Comparison of ENCODE assay signal across 8 cellular contexts in genomic region chr17:11997972-11998233, GRCh38. TPM values are rescaled to one million over a fixed set of nuclear protein-coding genes. Genes with fewer than 3 reads are reported as not detected.
A peak's percentile ranks its signal among the peaks of the same experiment; 100 is the strongest.
DNase-seq lines count a peak whose midpoint lies in the region; ATAC-seq and TF ChIP-seq lines count a peak whose summit lies in the region.

No MANE protein-coding gene starts in this region.

- H3K27ac Mint-ChIP-seq in natural killer cell treated with Interleukin-12 subunit alpha and Interleukin-12 subunit beta and Interleukin-15 and Interleukin-18, amount 100 ng/mL, for 72 hours = peak overlapping the region; percentile 92 to 95

- peak overlapping the region; percentile 68 to 84 for H3K9ac ChIP-seq in colonic mucosa (ENCODE audit: low read depth in 2 of 2, low read length in 2 of 2)

- intact Hi-C loops in colonic mucosa (cut with DNase I) = no loop called here

- DNase-seq in BE2C (no peak), colonic mucosa (peak; percentile 22), NCI-H1694 treated with DMSO at 0.1 percent for 48 hours (lab: John Stamatoyannopoulos, UW) (no peak), UCSD-AML1 (lab: John Stamatoyannopoulos, UW; ENCODE audit: unreplicated experiment) (no peak)
- no peak for DNase-seq in Jurkat, Clone E6-1 (ENCODE audit: low read depth, low spot score)
- DNase-seq in natural killer cell treated with Interleukin-12 subunit alpha and Interleukin-12 subunit beta and Interleukin-15 and Interleukin-18, amount 100 ng/mL, for 72 hours (ENCODE audit: low spot score) = no peak

- peaks cover 9 to 10% of the 10 kb centered on the region in 2 donors for H3K4me1 Mint-ChIP-seq in natural killer cell treated with Interleukin-12 subunit alpha and Interleukin-12 subunit beta and Interleukin-15 and Interleukin-18, amount 100 ng/mL, for 72 hours (ENCODE audit: low read depth in 2 of 2)

- peak overlapping the region; percentile 99 for H3K4me3 Mint-ChIP-seq in natural killer cell treated with Interleukin-12 subunit alpha and Interleukin-12 subunit beta and Interleukin-15 and Interleukin-18, amount 100 ng/mL, for 72 hours

- H3K27me3 ChIP-seq in BE2C (no peaks in the 10 kb centered on the region), colonic mucosa (no peaks in the 10 kb centered on the region)

- H3K4me3 ChIP-seq in BE2C (ENCODE audit: low read depth, low read length) (peak overlapping the region; percentile 73), colonic mucosa (peak overlapping the region; percentile 88)
- peak overlapping the region; percentile 89 for H3K4me3 ChIP-seq in Jurkat, Clone E6-1 (ENCODE audit: low read length)

- peak overlapping the region; percentile 95 for H3K27ac ChIP-seq in colonic mucosa

- no peaks in the 10 kb centered on the region for H3K9me3 ChIP-seq in BE2C
- no peaks in the 10 kb centered on the region for H3K9me3 ChIP-seq in colonic mucosa

- no peaks in the 10 kb centered on the region for H3K36me3 Mint-ChIP-seq in natural killer cell treated with Interleukin-12 subunit alpha and Interleukin-12 subunit beta and Interleukin-15 and Interleukin-18, amount 100 ng/mL, for 72 hours

- no peak for TF ChIP-seq CTCF in BE2C (IDR thresholded peaks at IDR 0.05; ENCODE audit: low read depth, low read length)
- no peak for TF ChIP-seq CTCF in colonic mucosa (IDR thresholded peaks at IDR 0.05)

- no peak for ATAC-seq in natural killer cell treated with Interleukin-12 subunit alpha and Interleukin-12 subunit beta and Interleukin-15 and Interleukin-18, amount 100 ng/mL, for 72 hours
- no peak for ATAC-seq in HG03095 (IDR thresholded peaks at IDR 0.05; ENCODE audit: unreplicated experiment)
- no peak for ATAC-seq in GM21786 (IDR thresholded peaks at IDR 0.05; ENCODE audit: unreplicated experiment)

- peaks cover 3% of the 10 kb centered on the region for H3K9me3 Mint-ChIP-seq in natural killer cell treated with Interleukin-12 subunit alpha and Interleukin-12 subunit beta and Interleukin-15 and Interleukin-18, amount 100 ng/mL, for 72 hours

- H3K27me3 Mint-ChIP-seq in natural killer cell treated with Interleukin-12 subunit alpha and Interleukin-12 subunit beta and Interleukin-15 and Interleukin-18, amount 100 ng/mL, for 72 hours = peaks cover 0 to 7% of the 10 kb centered on the region in 2 donors

- H3K36me3 ChIP-seq in BE2C (no peaks in the 10 kb centered on the region), colonic mucosa (no peaks in the 10 kb centered on the region)

- H3K4me1 ChIP-seq in BE2C (no peaks in the 10 kb centered on the region), colonic mucosa (no peaks in the 10 kb centered on the region)

RNA-seq across cellular contexts. Expression of gene ZNF18, which starts 0.6 kb away (rescaled TPM):
- polyA plus RNA-seq in BE2C (2012; ENCODE audit: insufficient read depth, insufficient read length, low read depth) = 9.4 TPM
- polyA plus RNA-seq in Jurkat, Clone E6-1 (2012; ENCODE audit: insufficient read depth, insufficient read length) = 13.1 TPM
- total RNA-seq in colonic mucosa = 1 to 10 TPM; 5.5 to 6.2 TPM
- total RNA-seq in natural killer cell treated with Interleukin-12 subunit alpha and Interleukin-12 subunit beta and Interleukin-15 and Interleukin-18, amount 100 ng/mL, for 72 hours = 1 to 10 TPM; 6.7 to 7.0 TPM

RNA-seq across cellular contexts. Expression of gene MAP2K4, which starts 22.8 kb away (rescaled TPM):
- 6.7 TPM for polyA plus RNA-seq in BE2C (2012; ENCODE audit: insufficient read depth, insufficient read length, low read depth)
- 15.2 TPM for polyA plus RNA-seq in Jurkat, Clone E6-1 (2012; ENCODE audit: insufficient read depth, insufficient read length)
- total RNA-seq in colonic mucosa = 10 to 100 TPM; 25.3 to 36.0 TPM
- total RNA-seq in natural killer cell treated with Interleukin-12 subunit alpha and Interleukin-12 subunit beta and Interleukin-15 and Interleukin-18, amount 100 ng/mL, for 72 hours = 10 to 100 TPM; 34.9 to 35.6 TPM
